27 cellular contexts compared by ENCODE assay signal in the genomic region with DNA sequence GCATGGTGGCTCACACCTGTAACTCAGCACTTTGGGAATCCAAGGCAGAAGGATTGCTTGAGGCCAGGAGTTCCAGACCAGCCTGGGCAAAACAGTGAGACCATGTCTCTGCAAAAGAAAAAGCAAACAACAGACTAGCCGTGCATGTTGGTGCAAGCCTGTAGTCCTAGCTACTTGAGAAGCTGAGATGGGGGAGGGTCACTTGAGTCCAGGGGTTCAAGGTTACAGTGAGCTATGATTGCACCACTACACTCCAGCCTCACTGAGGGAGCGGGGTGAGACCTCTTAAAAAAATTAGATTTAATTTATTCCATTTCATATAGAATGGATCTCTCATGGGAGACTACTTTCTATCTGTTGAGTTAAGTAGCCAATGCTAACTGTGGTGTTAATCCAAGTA.
"Had no signal": no experiment of that assay in that cellular context is flagged by ENCODE, and none has a peak within 500 bp of the region (broad histone marks: within the 10 kb centered on the region; RNA-seq: fewer than 3 reads in every experiment).

No MANE protein-coding gene starts in this region.

- H3K27ac Mint-ChIP-seq: mesothelial cell of epicardium; natural killer cell; nephron progenitor cell; neural progenitor cell; progenitor cell of endocrine pancreas; stimulated activated effector memory CD8-positive, alpha-beta T cell treated with anti-CD3 and anti-CD28 coated beads, Interleukin-12 subunit alpha, Interleukin-12 subunit beta, amount 100 ng/mL, for 72 hours; type B pancreatic cell had no signal

- H3K27me3 Mint-ChIP-seq: naive B cell; progenitor cell of endocrine pancreas; stimulated activated naive CD8-positive, alpha-beta T cell treated with anti-CD3 and anti-CD28 coated beads, Interleukin-15, Interleukin-2, amounts not matched to agents 100 ng/mL and 50 ng/mL, for 24 hours; type B pancreatic cell had no signal

- H3K4me2 ChIP-seq: neural progenitor cell had no signal

- H3K27me3 ChIP-seq: left lung, neural progenitor cell, neutrophil, ovary, right atrium auricular region, spleen, tibial nerve, uterus had no signal

- H3K36me3 ChIP-seq: neutrophil, ovary, uterus had no signal

- H3K27ac ChIP-seq: left lung, neural progenitor cell, neutrophil, ovary, right atrium auricular region, skin epidermis, spleen, tibial nerve, uterus had no signal

- H3K4me1 ChIP-seq: left lung, neural progenitor cell, right atrium auricular region, spleen, tibial nerve, uterus had no signal

- DNase-seq: hippocampal formation; kidney; left colon; left lung; mesendoderm; naive B cell; natural killer cell; nephron progenitor cell; occipital lobe; ovary; spleen; stimulated activated CD4-positive, alpha-beta T cell treated with anti-CD3 and anti-CD28 coated beads, Interleukin-4, amount 100 ng/mL, for 24 hours; stimulated activated naive CD4-positive, alpha-beta T cell; substantia nigra; uterus had no signal

- H3K9ac ChIP-seq: neural progenitor cell had no signal

- ATAC-seq: left colon; left lung; natural killer cell; sciatic nerve; stimulated activated effector memory CD8-positive, alpha-beta T cell treated with anti-CD3 and anti-CD28 coated beads, Interleukin-12 subunit alpha, Interleukin-12 subunit beta, amount 100 ng/mL, for 72 hours had no signal

- H3K9me3 Mint-ChIP-seq: natural killer cell; stimulated activated effector memory CD8-positive, alpha-beta T cell treated with anti-CD3 and anti-CD28 coated beads, Interleukin-12 subunit alpha, Interleukin-12 subunit beta, amount 100 ng/mL, for 72 hours; stimulated activated naive CD8-positive, alpha-beta T cell treated with anti-CD3 and anti-CD28 coated beads, Interleukin-15, Interleukin-2, amounts not matched to agents 100 ng/mL and 50 ng/mL, for 24 hours had no signal

- H2AFZ ChIP-seq: neural progenitor cell had no signal

- H3K4me3 Mint-ChIP-seq: mesothelial cell of epicardium; naive B cell; natural killer cell; nephron progenitor cell; neural progenitor cell; stimulated activated effector memory CD8-positive, alpha-beta T cell treated with anti-CD3 and anti-CD28 coated beads, Interleukin-12 subunit alpha, Interleukin-12 subunit beta, amount 100 ng/mL, for 72 hours; stimulated activated naive CD8-positive, alpha-beta T cell treated with anti-CD3 and anti-CD28 coated beads, Interleukin-15, Interleukin-2, amounts not matched to agents 100 ng/mL and 50 ng/mL, for 24 hours; type B pancreatic cell had no signal

- H3K4me3 ChIP-seq: left lung, lung, neural progenitor cell, ovary, right atrium auricular region, skin epidermis, spleen, tibial nerve, uterus had no signal

- H3K9me3 ChIP-seq: neutrophil, ovary, right atrium auricular region, uterus had no signal

- H3K4me1 Mint-ChIP-seq: neural progenitor cell had no signal
